13 cellular contexts compared by ENCODE assay signal in the genomic region with DNA sequence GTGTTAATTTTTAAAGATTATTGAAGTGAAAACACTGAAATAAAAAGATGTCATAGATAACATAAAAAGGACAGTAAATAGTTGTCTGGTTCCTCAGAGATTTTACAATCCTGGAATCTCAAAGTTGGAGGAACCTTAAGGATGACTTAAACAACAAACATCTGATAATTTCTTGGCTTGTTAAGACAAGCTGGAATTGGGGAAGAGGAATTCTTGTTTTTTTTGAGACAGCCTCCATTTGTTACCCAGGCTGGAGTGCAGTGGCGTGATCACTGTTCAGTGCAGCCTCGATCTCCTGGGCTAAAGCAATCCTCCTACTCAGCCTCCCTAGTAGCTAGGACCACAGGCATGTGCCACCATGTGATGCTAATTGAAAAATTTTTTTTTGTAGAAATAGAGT. TPM values are rescaled to one million over a fixed set of nuclear protein-coding genes. Genes with fewer than 3 reads are reported as not detected.
A peak's percentile ranks its signal among the peaks of the same experiment; 100 is the strongest.
DNase-seq lines count a peak whose midpoint lies in the region; ATAC-seq, FAIRE-seq and TF ChIP-seq lines count a peak whose summit lies in the region.
"Had no signal": no experiment of that assay in that cellular context is flagged by ENCODE, and none has a peak within 500 bp of the region (broad histone marks: within the 10 kb centered on the region; RNA-seq: fewer than 3 reads in every experiment).

No MANE protein-coding gene starts in this region.

- H3K27ac ChIP-seq in keratinocyte (ENCODE audit: control insufficient read depth, insufficient read depth, low read length), result peak overlapping the region; percentile 93
- H3K27ac ChIP-seq: left lung, vagina had no signal

- POLR2A ChIA-PET in activated CD8-positive, alpha-beta T cell treated with anti-CD3 and anti-CD28 coated beads for 36 hours (lab: Charles Lee), result interaction anchor here (0.6 kb wide), 1 partner anchor 1369 kb away, joined by 3 read pairs; no protein-coding TSS in a partner anchor

- no peaks in the 10 kb centered on the region for H3K27me3 ChIP-seq in keratinocyte (ENCODE audit: control insufficient read depth, extremely low read depth, insufficient read depth, low read length)
- H3K27me3 ChIP-seq: gastroesophageal sphincter, left lung, vagina had no signal

- no peaks in the 10 kb centered on the region for H3K27me3 Mint-ChIP-seq in activated CD8-positive, alpha-beta T cell treated with anti-CD3 and anti-CD28 coated beads for 36 hours

- no peaks in the 10 kb centered on the region for H4K20me1 ChIP-seq in keratinocyte (ENCODE audit: control insufficient read depth, extremely low read depth, insufficient read depth, low read length)

- dilution Hi-C loops in keratinocyte (cut with MboI; ENCODE audit: extremely low pct_ligation_motif_present, low sequenced_read_pairs), result no loop called here

- H3K9me3 ChIP-seq in keratinocyte (ENCODE audit: control insufficient read depth, low read depth, low read length), result no peaks in the 10 kb centered on the region
- H3K9me3 ChIP-seq: gastroesophageal sphincter, left lung, vagina had no signal

- H3K9me1 ChIP-seq in keratinocyte (ENCODE audit: control insufficient read depth, extremely low read depth, insufficient read depth, low read length), result peaks cover 3% of the 10 kb centered on the region

- peak overlapping the region; percentile 96 for H3K4me2 ChIP-seq in keratinocyte (ENCODE audit: control insufficient read depth, extremely low read depth, insufficient read depth, low read depth, low read length)

- intact Hi-C loops in activated CD8-positive, alpha-beta T cell treated with anti-CD3 and anti-CD28 coated beads for 36 hours (cut with micrococcal nuclease), result no loop called here

- peak; percentile 87 for FAIRE-seq in keratinocyte (lab: Jason Lieb, UNC)
- FAIRE-seq: GM18507 had no signal

- peaks cover 71% of the 10 kb centered on the region for H3K79me2 ChIP-seq in keratinocyte (ENCODE audit: control insufficient read depth, insufficient read depth, low read length)

- CTCF ChIA-PET in activated CD8-positive, alpha-beta T cell treated with anti-CD3 and anti-CD28 coated beads for 36 hours (lab: Charles Lee), result interaction anchor here (2.0 kb wide), 1 partner anchor 10 kb away, joined by 5 read pairs; no protein-coding TSS in a partner anchor

- no peak for ATAC-seq in activated CD8-positive, alpha-beta T cell treated with anti-CD3 and anti-CD28 coated beads for 36 hours
- no peak for ATAC-seq in HG03196 (IDR thresholded peaks at IDR 0.05; ENCODE audit: unreplicated experiment)
- ATAC-seq: gastroesophageal sphincter, left lung had no signal

- H3K9ac ChIP-seq in keratinocyte (ENCODE audit: control insufficient read depth, extremely low read depth, insufficient read depth, low read length), result peak overlapping the region; percentile 98

- peaks cover 47% of the 10 kb centered on the region for H3K4me1 Mint-ChIP-seq in activated CD8-positive, alpha-beta T cell treated with anti-CD3 and anti-CD28 coated beads for 36 hours (ENCODE audit: low read depth)

- H3K4me3 Mint-ChIP-seq in activated CD8-positive, alpha-beta T cell treated with anti-CD3 and anti-CD28 coated beads for 36 hours, result peak overlapping the region; percentile 95

- peak overlapping the region; percentile 99 for H3K27ac Mint-ChIP-seq in activated CD8-positive, alpha-beta T cell treated with anti-CD3 and anti-CD28 coated beads for 36 hours

- peaks cover 16% of the 10 kb centered on the region for H3K4me1 ChIP-seq in keratinocyte (ENCODE audit: control insufficient read depth, extremely low read depth, insufficient read depth, low read length)

- TF ChIP-seq CTCF in AG09309 (IDR thresholded peaks at IDR 0.05; ENCODE audit: control insufficient read depth, insufficient read depth, low read depth, low read length, missing control alignments) (no peak), keratinocyte (optimal IDR thresholded peaks at IDR 0.05 in 1 of 3, IDR thresholded peaks at IDR 0.05 in 1 of 3, conservative IDR thresholded peaks at IDR 0.05 in 1 of 3; ENCODE audit: extremely low read depth in 1 of 3, insufficient read depth in 2 of 3, low read length in 3 of 3) (no peak)
- no peak for TF ChIP-seq CTCF in activated CD8-positive, alpha-beta T cell treated with anti-CD3 and anti-CD28 coated beads for 36 hours (IDR thresholded peaks at IDR 0.05)

- peaks cover 34% of the 10 kb centered on the region for H3K36me3 Mint-ChIP-seq in activated CD8-positive, alpha-beta T cell treated with anti-CD3 and anti-CD28 coated beads for 36 hours (ENCODE audit: low read depth)

- no peaks in the 10 kb centered on the region for H3K9me3 Mint-ChIP-seq in activated CD8-positive, alpha-beta T cell treated with anti-CD3 and anti-CD28 coated beads for 36 hours

- H3K4me3 ChIP-seq in AG09309 (ENCODE audit: control insufficient read depth, low read depth, low read length), result no peak overlapping the region
- peak overlapping the region; percentile 85 to 99 (median 98) for H3K4me3 ChIP-seq in keratinocyte (ENCODE audit: control insufficient read depth in 2 of 3, extremely low read depth in 1 of 3, insufficient read depth in 2 of 3, low read depth in 1 of 3, low read length in 3 of 3)
- H3K4me3 ChIP-seq: gastroesophageal sphincter, vagina had no signal

- DNase-seq in AG09309 (ENCODE audit: low read depth) (peak; percentile 42), ELR (ENCODE audit: low read depth) (peak; percentile 26), keratinocyte (ENCODE audit: low read depth, low spot score) (peak; percentile 32), GM19238 (ENCODE audit: insufficient read length, low spot score) (no peak), occipital lobe (lab: John Stamatoyannopoulos, UW) (no peak), NCI-H774 (lab: John Stamatoyannopoulos, UW) (no peak)
- DNase-seq in activated CD8-positive, alpha-beta T cell treated with anti-CD3 and anti-CD28 coated beads for 36 hours, result no peak
- DNase-seq: activated CD8-positive, alpha-beta memory T cell treated with anti-CD3 and anti-CD28 coated beads for 24 hours; left lung had no signal

- peaks cover 6 to 14% of the 10 kb centered on the region in 2 experiments for H3K36me3 ChIP-seq in keratinocyte (ENCODE audit: control insufficient read depth in 2 of 2, extremely low read depth in 1 of 2, insufficient read depth in 2 of 2, low read length in 2 of 2)

- H2AFZ ChIP-seq in keratinocyte (ENCODE audit: control insufficient read depth, low read length), result no peak overlapping the region

RNA-seq across cellular contexts. Expression of a gene that starts 2.3 kb away (rescaled TPM):
- 10 to 100 TPM; 54.9 to 56.1 TPM for total RNA-seq in activated CD8-positive, alpha-beta T cell treated with anti-CD3 and anti-CD28 coated beads for 36 hours
- 44.3 to 57.9 TPM (median 54.8 TPM) in 3 replicates for polyA plus RNA-seq in keratinocyte
- polyA plus RNA-seq in keratinocyte (2011; ENCODE audit: low read depth), result 33.1 TPM
- 37.8 and 71.8 TPM in 2 replicates for polyA plus RNA-seq in keratinocyte (2011; cell fraction: cytosol; rRNA removed)
- polyA plus RNA-seq in keratinocyte (2011; cell fraction: nucleus; rRNA removed), result 62.7 and 68.6 TPM in 2 replicates
- polyA plus RNA-seq in keratinocyte (2012; ENCODE audit: low replicate concordance), result 32.8 and 44.3 TPM in 2 replicates
- 27.7 to 70.5 TPM (median 56.1 TPM) in 3 replicates for polyA minus RNA-seq in keratinocyte
- polyA minus RNA-seq in keratinocyte (2011; cell fraction: cytosol; rRNA and poly(A)+ RNA removed), result 21.7 TPM
- 24.9 and 49.2 TPM in 2 replicates for polyA minus RNA-seq in keratinocyte (2011; cell fraction: nucleus; rRNA and poly(A)+ RNA removed)
- 67.7 TPM for total RNA-seq in occipital lobe

RNA-seq across cellular contexts. Expression of a gene that starts 37.3 kb away (rescaled TPM):
- total RNA-seq in activated CD8-positive, alpha-beta T cell treated with anti-CD3 and anti-CD28 coated beads for 36 hours, result 10 to 100 TPM; 10.6 to 11.0 TPM
- polyA plus RNA-seq in keratinocyte, result 5.0 to 19.5 TPM (median 8.2 TPM) in 3 replicates
- polyA plus RNA-seq in keratinocyte (2011; ENCODE audit: low read depth), result 60.7 TPM
- 4.7 and 10.6 TPM in 2 replicates for polyA plus RNA-seq in keratinocyte (2011; cell fraction: cytosol; rRNA removed)
- polyA plus RNA-seq in keratinocyte (2011; cell fraction: nucleus; rRNA removed), result 11.6 and 12.2 TPM in 2 replicates
- 5.4 and 6.9 TPM in 2 replicates for polyA plus RNA-seq in keratinocyte (2012; ENCODE audit: low replicate concordance)
- polyA minus RNA-seq in keratinocyte, result 2.1 to 6.9 TPM (median 3.7 TPM) in 3 replicates
- 1.2 TPM for polyA minus RNA-seq in keratinocyte (2011; cell fraction: cytosol; rRNA and poly(A)+ RNA removed)
- 4.5 and 12.8 TPM in 2 replicates for polyA minus RNA-seq in keratinocyte (2011; cell fraction: nucleus; rRNA and poly(A)+ RNA removed)
- 8.3 TPM for total RNA-seq in occipital lobe

Comparison
In these comparisons a context has a peak if more than half of its experiments do, and no peak if none do; other contexts are left out.
1. DNase-seq: peak in AG09309 (single experiment), ELR (single experiment) and keratinocyte (single experiment); none in activated CD8-positive, alpha-beta T cell treated with anti-CD3 and anti-CD28 coated beads for 36 hours (single experiment), GM19238 (single experiment), occipital lobe (single experiment) and NCI-H774 (single experiment).